Comparison of ENCODE assay signal across 34 cellular contexts in the genomic region with DNA sequence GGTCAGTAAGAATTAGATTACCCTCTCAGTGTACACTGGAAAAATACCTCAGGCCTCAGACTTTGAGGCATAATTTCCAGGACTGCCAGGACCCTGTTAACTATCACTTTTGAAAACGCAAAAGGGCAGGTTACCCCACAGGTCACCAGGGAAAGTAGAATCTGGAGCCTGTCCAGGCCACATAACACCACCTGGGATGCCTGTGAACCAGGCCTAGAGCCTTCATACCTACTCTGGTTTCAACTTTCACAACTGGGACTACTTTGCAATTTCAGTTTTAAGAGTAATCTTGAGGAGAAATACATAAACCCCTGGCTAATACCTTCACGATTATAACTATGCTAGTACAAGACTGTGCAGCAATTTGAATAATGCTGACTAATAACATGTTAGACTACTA.
"Had no signal": no experiment of that assay in that cellular context is flagged by ENCODE, and none has a peak within 500 bp of the region (broad histone marks: within the 10 kb centered on the region; RNA-seq: fewer than 3 reads in every experiment).

No MANE protein-coding gene starts in this region.

- H3K4me3 ChIP-seq: adrenal gland, body of pancreas, breast epithelium had no signal

- H3K27me3 ChIP-seq: adrenal gland, body of pancreas, brain microvascular endothelial cell, breast epithelium had no signal

- DNase-seq: activated B cell treated with CpG ODN at 0.5 μM for 24 hours; activated CD4-positive, alpha-beta memory T cell treated with anti-CD3 and anti-CD28 coated beads for 36 hours; activated CD4-positive, alpha-beta T cell treated with anti-CD3 and anti-CD28 coated beads for 4 hours; activated CD4-positive, alpha-beta T cell treated with anti-CD3 and anti-CD28 coated beads, Interleukin-2, amount 10 ng/mL, durations not matched to agents 24 days and 14 days; activated CD4-positive, alpha-beta T cell treated with anti-CD3 and anti-CD28 coated beads, Interleukin-2, amount 50 U/mL, for 1 hour; activated CD4-positive, alpha-beta T cell treated with anti-CD3 and anti-CD28 coated beads, Interleukin-2, amount 50 U/mL, for 4 hours; activated CD4-positive, CD25-positive, alpha-beta regulatory T cell treated with anti-CD3 and anti-CD28 coated beads, Interleukin-2, amount 50 U/mL, for 72 hours; activated CD8-positive, alpha-beta memory T cell treated with anti-CD3 and anti-CD28 coated beads, Interleukin-2, amount 50 U/mL, for 4 hours; activated CD8-positive, alpha-beta T cell treated with anti-CD3 and anti-CD28 coated beads for 36 hours; activated effector memory CD4-positive, alpha-beta T cell treated with anti-CD3 and anti-CD28 coated beads, Interleukin-2, amount 50 U/mL, for 16 hours; activated gamma-delta T cell treated with Interleukin-2 at 50 U/mL for 16 hours; activated naive CD4-positive, alpha-beta T cell; activated naive CD4-positive, alpha-beta T cell treated with anti-CD3 and anti-CD28 coated beads for 36 hours; activated naive CD4-positive, alpha-beta T cell treated with anti-CD3 and anti-CD28 coated beads, Interleukin-2, amount 50 U/mL, for 16 hours; activated naive CD8-positive, alpha-beta T cell treated with anti-CD3 and anti-CD28 coated beads for 36 hours; activated T-cell treated with anti-CD3 and anti-CD28 coated beads for 4 hours; activated T-cell treated with anti-CD3 and anti-CD28 coated beads, Interleukin-2, amount 50 U/mL, for 1 hour; activated T-cell treated with anti-CD3 and anti-CD28 coated beads, Interleukin-2, amount 50 U/mL, for 4 hours; activated T-cell treated with anti-CD3 and anti-CD28 coated beads, Interleukin-2, amount 50 U/mL, for 72 hours; adrenal gland; amniotic stem cell; aorta; body of pancreas; brain microvascular endothelial cell; caudate nucleus; cerebellar nuclear complex; T-helper 2 cell; T-helper 9 cell had no signal

- ATAC-seq: activated CD8-positive, alpha-beta T cell treated with anti-CD3 and anti-CD28 coated beads for 36 hours; activated naive CD4-positive, alpha-beta T cell treated with anti-CD3 and anti-CD28 coated beads, Interleukin-2, amount 50 U/mL, for 72 hours; activated T-cell treated with anti-CD3 and anti-CD28 coated beads, Interleukin-2, amount 50 U/mL, for 4 hours; activated T-cell treated with anti-CD3 and anti-CD28 coated beads, Interleukin-2, amount 50 U/mL, for 72 hours; activated T-helper 17 cell treated with anti-CD3 and anti-CD28 coated beads, Interleukin-2, amount 50 U/mL, for 72 hours; body of pancreas had no signal

- FAIRE-seq: astrocyte, TTC549 had no signal

- H3K9me3 ChIP-seq: adrenal gland, body of pancreas, breast epithelium had no signal

- H3K4me1 ChIP-seq: adrenal gland, body of pancreas, breast epithelium had no signal

- H3K36me3 ChIP-seq: adrenal gland, brain microvascular endothelial cell, breast epithelium had no signal

- H3K27ac ChIP-seq: adrenal gland, body of pancreas, brain microvascular endothelial cell, breast epithelium, VCaP had no signal
